In the genomic region with DNA sequence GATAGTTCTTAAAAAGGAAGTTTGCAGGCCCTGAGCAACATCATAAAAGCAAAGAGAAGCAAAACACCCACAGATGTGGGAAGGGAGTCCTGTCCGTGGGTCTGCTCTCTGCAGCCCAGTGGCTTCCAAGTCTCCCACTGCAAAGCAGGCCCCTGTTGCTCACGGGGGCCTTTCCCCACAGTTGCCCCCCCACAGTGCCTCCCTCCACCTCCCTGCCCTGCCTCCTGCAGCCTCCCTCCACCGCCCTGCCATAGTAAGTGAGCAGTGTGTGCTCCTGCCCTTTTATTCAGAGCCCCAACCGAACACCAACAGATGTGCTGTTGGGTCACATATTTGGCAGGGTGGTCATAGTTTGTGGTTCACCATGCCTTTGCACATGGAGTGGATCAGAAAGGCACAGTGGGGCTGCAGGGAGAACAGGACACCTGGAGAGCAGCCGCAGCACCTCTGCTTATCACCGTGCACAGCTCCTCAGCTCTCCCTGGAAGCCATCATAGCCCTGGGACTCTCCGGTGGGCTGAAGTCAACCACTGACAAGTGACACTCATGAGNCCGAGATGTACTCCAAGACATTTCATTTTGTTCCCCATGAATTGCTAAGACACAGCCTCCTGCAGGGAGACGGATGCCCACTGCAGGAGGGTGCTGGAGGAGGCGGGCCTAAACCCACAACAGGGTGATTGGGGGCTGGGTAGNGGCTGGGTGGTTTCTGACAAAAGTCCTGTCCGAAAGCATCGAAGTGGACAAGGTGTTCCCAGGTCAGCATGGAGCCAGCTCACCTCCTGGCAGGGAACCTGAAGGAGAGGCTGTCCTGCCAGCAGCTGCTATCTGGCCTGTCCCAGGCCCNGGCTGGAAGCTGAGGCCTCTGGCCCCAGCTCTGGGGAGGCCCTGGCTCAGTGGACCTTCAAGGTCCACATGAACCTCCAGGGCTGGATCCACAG, we compare ENCODE assay signal across 27 cellular contexts.
DNase-seq lines count a peak whose midpoint lies in the region; ATAC-seq and TF ChIP-seq lines count a peak whose summit lies in the region.
"Had no signal": no experiment of that assay in that cellular context is flagged by ENCODE, and none has a peak within 500 bp of the region (broad histone marks: within the 10 kb centered on the region; RNA-seq: fewer than 3 reads in every experiment).

No MANE protein-coding gene starts in this region.

- intact Hi-C loops in heart left ventricle (cut with DNase I) (no loop called here), Right ventricle myocardium superior (cut with DNase I) (no loop called here), psoas muscle (cut with DNase I) (loop anchor here in 1 of 2 donors (10.0 kb wide), 1 partner anchor 249 kb away; no protein-coding TSS in a partner anchor), upper lobe of right lung (cut with DNase I) (no loop called here)

- ATAC-seq in heart left ventricle (no peak), Right ventricle myocardium superior (ENCODE audit: poor library complexity) (no peak), psoas muscle (peak in 3 of 4 donors; percentile 43 to 65 (median 55)), upper lobe of right lung (no peak), HG03565 (IDR thresholded peaks at IDR 0.05; ENCODE audit: unreplicated experiment) (no peak), GM18498 (IDR thresholded peaks at IDR 0.05; ENCODE audit: unreplicated experiment) (no peak)
- ATAC-seq: effector memory CD8-positive, alpha-beta T cell; esophagus mucosa; GM12878; stimulated activated memory B cell treated with anti-CD40 and anti-IgM and Interleukin-4, amounts not matched to agents 10 μg/mL and 1 μg/mL and 100 μg/mL, for 72 hours had no signal

- H3K4me1 ChIP-seq in heart left ventricle (peaks cover 0 to 47% (median 19%) of the 10 kb centered on the region in 12 donors), right atrium auricular region (peaks cover 0 to 42% of the 10 kb centered on the region in 2 donors), psoas muscle (peaks cover 47% of the 10 kb centered on the region), upper lobe of right lung (peaks cover 6% of the 10 kb centered on the region)
- H3K4me1 ChIP-seq: HAP-1 had no signal

- H3K9me3 ChIP-seq in heart left ventricle (no peaks in the 10 kb centered on the region), right atrium auricular region (no peaks in the 10 kb centered on the region), psoas muscle (no peaks in the 10 kb centered on the region), upper lobe of right lung (no peaks in the 10 kb centered on the region)
- H3K9me3 ChIP-seq: HAP-1 had no signal

- TF ChIP-seq CTCF in heart left ventricle (IDR thresholded peaks at IDR 0.05) = no peak
- no peak for TF ChIP-seq CTCF in right atrium auricular region (IDR thresholded peaks at IDR 0.05)
- TF ChIP-seq CTCF in psoas muscle (IDR thresholded peaks at IDR 0.05) = no peak
- no peak for TF ChIP-seq CTCF in upper lobe of right lung (IDR thresholded peaks at IDR 0.05)

- H3K36me3 ChIP-seq in heart left ventricle = no peaks in the 10 kb centered on the region
- no peaks in the 10 kb centered on the region for H3K36me3 ChIP-seq in right atrium auricular region
- no peaks in the 10 kb centered on the region for H3K36me3 ChIP-seq in psoas muscle (ENCODE audit: insufficient read depth in 1 of 2, low read depth in 1 of 2)
- H3K36me3 ChIP-seq in upper lobe of right lung = no peaks in the 10 kb centered on the region
- H3K36me3 ChIP-seq: brain microvascular endothelial cell, HAP-1 had no signal

- H3K27me3 ChIP-seq in heart left ventricle = no peaks in the 10 kb centered on the region
- no peaks in the 10 kb centered on the region for H3K27me3 ChIP-seq in right atrium auricular region
- no peaks in the 10 kb centered on the region for H3K27me3 ChIP-seq in psoas muscle (ENCODE audit: insufficient read depth in 3 of 3, low read length in 2 of 3)
- no peaks in the 10 kb centered on the region for H3K27me3 ChIP-seq in upper lobe of right lung
- H3K27me3 ChIP-seq: brain microvascular endothelial cell had no signal

- no peak for DNase-seq in heart left ventricle
- no peak for DNase-seq in Right ventricle myocardium superior
- DNase-seq in right atrium auricular region (ENCODE audit: low spot score) = peak; percentile 57
- peak in 1 of 2 donors; percentile 70 for DNase-seq in psoas muscle
- DNase-seq in upper lobe of right lung = peak; percentile 48
- DNase-seq in NCI-H748 treated with DMSO at 0.1 percent for 48 hours (lab: John Stamatoyannopoulos, UW) = no peak
- DNase-seq: ACHN; activated CD4-positive, alpha-beta T cell treated with anti-CD3 and anti-CD28 coated beads, Interleukin-2, amount 10 ng/mL, durations not matched to agents 7 days and 5 days; activated naive CD4-positive, alpha-beta T cell; brain microvascular endothelial cell; Calu3; effector memory CD8-positive, alpha-beta T cell; foreskin melanocyte; NCI-H1048; NCI-H2029; NCI-H226; NCI-H82; stimulated activated CD4-positive, alpha-beta T cell treated with anti-CD3 and anti-CD28 coated beads, Interleukin-2, amount 100 ng/mL, for 48 hours had no signal

- 88 to 94% (median 90%) methylated on average over 11 to 12 of the region's 12 CpGs for WGBS in heart left ventricle, 4 donors
- 80 to 93% (median 83%) methylated on average over 12 of the region's 12 CpGs for WGBS in psoas muscle, 3 donors

- H3K4me3 ChIP-seq in heart left ventricle (no peak overlapping the region), right atrium auricular region (no peak overlapping the region), psoas muscle (no peak overlapping the region), upper lobe of right lung (no peak overlapping the region)
- H3K4me3 ChIP-seq: GM12878, HAP-1, lung had no signal

- H3K27ac ChIP-seq in heart left ventricle = peak overlapping the region in 10 of 12 donors; percentile 67 to 87 (median 82)
- H3K27ac ChIP-seq in right atrium auricular region = peak overlapping the region; percentile 79 to 97
- peak overlapping the region; percentile 74 for H3K27ac ChIP-seq in psoas muscle
- no peak overlapping the region for H3K27ac ChIP-seq in upper lobe of right lung
- H3K27ac ChIP-seq: brain microvascular endothelial cell, RWPE1, VCaP had no signal

- no peak for TF ChIP-seq POLR2A in heart left ventricle (IDR thresholded peaks at IDR 0.05)

Comparison
In these comparisons a context has a peak if more than half of its experiments do, and no peak if none do; other contexts are left out.
1. DNase-seq: peak in right atrium auricular region (single experiment) and upper lobe of right lung (single experiment); none in heart left ventricle (0 of 5), Right ventricle myocardium superior (single experiment) and NCI-H748 treated with DMSO at 0.1 percent for 48 hours (single experiment).
2. ATAC-seq: peak in psoas muscle (3 of 4); none in heart left ventricle (0 of 4), Right ventricle myocardium superior (single experiment), upper lobe of right lung (single experiment), HG03565 (single experiment) and GM18498 (single experiment).